ENCODE assay signal across 19 cellular contexts in genomic region chr7:81232084-81232799, GRCh38.
DNase-seq lines count a peak whose midpoint lies in the region; ATAC-seq, FAIRE-seq and TF ChIP-seq lines count a peak whose summit lies in the region.
"Had no signal": no experiment of that assay in that cellular context is flagged by ENCODE, and none has a peak within 500 bp of the region (broad histone marks: within the 10 kb centered on the region; RNA-seq: fewer than 3 reads in every experiment).

No MANE protein-coding gene starts in this region.

- H3K4me3 Mint-ChIP-seq in activated CD8-positive, alpha-beta memory T cell treated with anti-CD3 and anti-CD28 coated beads, Interleukin-2, amount 10 ng/mL, durations not matched to agents 7 days and 5 days = no peak overlapping the region
- H3K4me3 Mint-ChIP-seq in activated CD4-positive, alpha-beta T cell treated with anti-CD3 and anti-CD28 coated beads, Interleukin-2, amount 10 ng/mL, durations not matched to agents 24 days and 14 days = no peak overlapping the region
- H3K4me3 Mint-ChIP-seq in naive thymus-derived CD8-positive, alpha-beta T cell = no peak overlapping the region
- H3K4me3 Mint-ChIP-seq: CD4-positive, CD25-positive, alpha-beta regulatory T cell; memory B cell; neural progenitor cell; T-helper 17 cell had no signal

- intact Hi-C loops in Right ventricle myocardium inferior (cut with DNase I) (no loop called here), left colon (cut with DNase I, micrococcal nuclease) (no loop called here)
- intact Hi-C loops in activated CD4-positive, alpha-beta T cell treated with anti-CD3 and anti-CD28 coated beads, Interleukin-2, amount 10 ng/mL, durations not matched to agents 24 days and 14 days (cut with micrococcal nuclease) = no loop called here

- no peaks in the 10 kb centered on the region for H3K9me3 ChIP-seq in right atrium auricular region
- H3K9me3 ChIP-seq: colonic mucosa, sigmoid colon had no signal

- no peaks in the 10 kb centered on the region for H3K27me3 ChIP-seq in right atrium auricular region
- H3K27me3 ChIP-seq: colonic mucosa, neural progenitor cell, sigmoid colon had no signal

- H3K27me3 Mint-ChIP-seq in activated CD8-positive, alpha-beta memory T cell treated with anti-CD3 and anti-CD28 coated beads, Interleukin-2, amount 10 ng/mL, durations not matched to agents 7 days and 5 days = no peaks in the 10 kb centered on the region
- H3K27me3 Mint-ChIP-seq in activated CD4-positive, alpha-beta T cell treated with anti-CD3 and anti-CD28 coated beads, Interleukin-2, amount 10 ng/mL, durations not matched to agents 24 days and 14 days = no peaks in the 10 kb centered on the region
- H3K27me3 Mint-ChIP-seq in naive thymus-derived CD8-positive, alpha-beta T cell = no peaks in the 10 kb centered on the region
- H3K27me3 Mint-ChIP-seq: CD4-positive, CD25-positive, alpha-beta regulatory T cell; memory B cell; T-helper 17 cell had no signal

- DNase-seq in Right ventricle myocardium inferior (ENCODE audit: missing footprints) = peak; percentile 64
- DNase-seq in right atrium auricular region (ENCODE audit: low spot score) = no peak
- peak; percentile 93 for DNase-seq in RPMI8226
- peak; percentile 30 to 33 for DNase-seq in left colon
- DNase-seq in urothelium cell line (ENCODE audit: low spot score) = no peak
- DNase-seq in activated CD8-positive, alpha-beta memory T cell treated with anti-CD3 and anti-CD28 coated beads, Interleukin-2, amount 10 ng/mL, durations not matched to agents 7 days and 5 days = no peak
- DNase-seq in activated CD4-positive, alpha-beta T cell treated with anti-CD3 and anti-CD28 coated beads, Interleukin-2, amount 10 ng/mL, durations not matched to agents 24 days and 14 days = no peak
- no peak for DNase-seq in naive thymus-derived CD8-positive, alpha-beta T cell
- DNase-seq: activated CD4-positive, CD25-positive, alpha-beta regulatory T cell; CD4-positive, CD25-positive, alpha-beta regulatory T cell; colonic mucosa; GM23248; sigmoid colon; stimulated activated CD4-positive, alpha-beta T cell treated with anti-CD3 and anti-CD28 coated beads, Interleukin-4, amount 100 ng/mL, for 1 hour; T-helper 17 cell; trophoblast cell had no signal

- peaks cover 8% of the 10 kb centered on the region for H3K9me3 Mint-ChIP-seq in activated CD8-positive, alpha-beta memory T cell treated with anti-CD3 and anti-CD28 coated beads, Interleukin-2, amount 10 ng/mL, durations not matched to agents 7 days and 5 days (ENCODE audit: low read depth)
- no peaks in the 10 kb centered on the region for H3K9me3 Mint-ChIP-seq in activated CD4-positive, alpha-beta T cell treated with anti-CD3 and anti-CD28 coated beads, Interleukin-2, amount 10 ng/mL, durations not matched to agents 24 days and 14 days
- H3K9me3 Mint-ChIP-seq in naive thymus-derived CD8-positive, alpha-beta T cell = peaks cover 0 to 10% (median 0%) of the 10 kb centered on the region in 9 donors
- H3K9me3 Mint-ChIP-seq: neural progenitor cell had no signal

- no peak overlapping the region for H3K4me3 ChIP-seq in right atrium auricular region
- H3K4me3 ChIP-seq: colonic mucosa, GM12878, GM23248, neural progenitor cell, sigmoid colon had no signal

- H3K4me1 Mint-ChIP-seq in activated CD8-positive, alpha-beta memory T cell treated with anti-CD3 and anti-CD28 coated beads, Interleukin-2, amount 10 ng/mL, durations not matched to agents 7 days and 5 days = no peaks in the 10 kb centered on the region
- H3K4me1 Mint-ChIP-seq in activated CD4-positive, alpha-beta T cell treated with anti-CD3 and anti-CD28 coated beads, Interleukin-2, amount 10 ng/mL, durations not matched to agents 24 days and 14 days = no peaks in the 10 kb centered on the region
- no peaks in the 10 kb centered on the region for H3K4me1 Mint-ChIP-seq in naive thymus-derived CD8-positive, alpha-beta T cell
- H3K4me1 Mint-ChIP-seq: CD4-positive, CD25-positive, alpha-beta regulatory T cell; memory B cell; T-helper 17 cell had no signal

- peak; percentile 83 for ATAC-seq in Right ventricle myocardium inferior
- peak; percentile 77 for ATAC-seq in left colon
- ATAC-seq in activated CD8-positive, alpha-beta memory T cell treated with anti-CD3 and anti-CD28 coated beads, Interleukin-2, amount 10 ng/mL, durations not matched to agents 7 days and 5 days = no peak
- no peak for ATAC-seq in naive thymus-derived CD8-positive, alpha-beta T cell
- ATAC-seq: GM12878, T-helper 17 cell had no signal

- no peaks in the 10 kb centered on the region for H3K36me3 Mint-ChIP-seq in activated CD8-positive, alpha-beta memory T cell treated with anti-CD3 and anti-CD28 coated beads, Interleukin-2, amount 10 ng/mL, durations not matched to agents 7 days and 5 days
- no peaks in the 10 kb centered on the region for H3K36me3 Mint-ChIP-seq in activated CD4-positive, alpha-beta T cell treated with anti-CD3 and anti-CD28 coated beads, Interleukin-2, amount 10 ng/mL, durations not matched to agents 24 days and 14 days (ENCODE audit: low read depth)
- H3K36me3 Mint-ChIP-seq in naive thymus-derived CD8-positive, alpha-beta T cell = no peaks in the 10 kb centered on the region
- H3K36me3 Mint-ChIP-seq: CD4-positive, CD25-positive, alpha-beta regulatory T cell; memory B cell; neural progenitor cell had no signal

- CTCF ChIA-PET in activated CD8-positive, alpha-beta memory T cell treated with anti-CD3 and anti-CD28 coated beads, Interleukin-2, amount 10 ng/mL, durations not matched to agents 7 days and 5 days (lab: Charles Lee) = no interaction called here

- POLR2A ChIA-PET in naive thymus-derived CD8-positive, alpha-beta T cell (lab: Charles Lee) = no interaction called here

- peak; percentile 66 for FAIRE-seq in urothelium cell line (lab: Jason Lieb, UNC)
- FAIRE-seq: GM12878 had no signal

- H3K4me1 ChIP-seq in right atrium auricular region = no peaks in the 10 kb centered on the region
- H3K4me1 ChIP-seq: colonic mucosa had no signal

- no peak overlapping the region for H3K27ac Mint-ChIP-seq in activated CD8-positive, alpha-beta memory T cell treated with anti-CD3 and anti-CD28 coated beads, Interleukin-2, amount 10 ng/mL, durations not matched to agents 7 days and 5 days
- no peak overlapping the region for H3K27ac Mint-ChIP-seq in activated CD4-positive, alpha-beta T cell treated with anti-CD3 and anti-CD28 coated beads, Interleukin-2, amount 10 ng/mL, durations not matched to agents 24 days and 14 days
- no peak overlapping the region for H3K27ac Mint-ChIP-seq in naive thymus-derived CD8-positive, alpha-beta T cell
- H3K27ac Mint-ChIP-seq: CD4-positive, CD25-positive, alpha-beta regulatory T cell; memory B cell; neural progenitor cell; T-helper 17 cell had no signal

- H3K27ac ChIP-seq in right atrium auricular region = no peak overlapping the region
- H3K27ac ChIP-seq: colonic mucosa, GM23248, neural progenitor cell, sigmoid colon had no signal

- no peak for TF ChIP-seq CTCF in right atrium auricular region (IDR thresholded peaks at IDR 0.05)

- H3K36me3 ChIP-seq in right atrium auricular region = no peaks in the 10 kb centered on the region
- H3K36me3 ChIP-seq: colonic mucosa, neural progenitor cell, sigmoid colon had no signal

Comparison
In these comparisons a context has a peak if more than half of its experiments do, and no peak if none do; other contexts are left out.
1. DNase-seq: peak in Right ventricle myocardium inferior (single experiment), RPMI8226 (single experiment) and left colon (2 of 2); none in right atrium auricular region (single experiment), urothelium cell line (single experiment), activated CD8-positive, alpha-beta memory T cell treated with anti-CD3 and anti-CD28 coated beads, Interleukin-2, amount 10 ng/mL, durations not matched to agents 7 days and 5 days (single experiment), activated CD4-positive, alpha-beta T cell treated with anti-CD3 and anti-CD28 coated beads, Interleukin-2, amount 10 ng/mL, durations not matched to agents 24 days and 14 days (single experiment) and naive thymus-derived CD8-positive, alpha-beta T cell (0 of 10).
2. ATAC-seq: peak in Right ventricle myocardium inferior (single experiment) and left colon (single experiment); none in activated CD8-positive, alpha-beta memory T cell treated with anti-CD3 and anti-CD28 coated beads, Interleukin-2, amount 10 ng/mL, durations not matched to agents 7 days and 5 days (single experiment) and naive thymus-derived CD8-positive, alpha-beta T cell (0 of 2).